ENCODE assay signal across 7 cellular contexts in the genomic region with DNA sequence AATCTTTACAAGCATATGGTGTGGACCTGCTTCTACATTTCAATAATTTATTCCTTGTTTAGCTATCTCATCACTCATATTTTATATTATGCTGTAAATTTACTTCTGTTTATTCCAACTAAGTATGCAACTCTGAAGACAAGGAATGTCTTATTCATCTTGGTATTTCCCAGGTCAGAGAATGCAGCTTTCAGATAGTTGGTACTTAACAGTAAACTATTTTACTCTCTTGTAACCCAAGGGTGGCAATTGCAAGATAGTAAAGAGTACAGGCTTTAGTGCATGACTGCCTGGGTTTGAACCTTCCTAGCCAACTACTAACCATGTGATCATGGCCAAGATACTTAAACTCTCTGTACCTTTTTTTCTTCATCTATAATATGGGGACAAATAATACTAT. TPM values are rescaled to one million over a fixed set of nuclear protein-coding genes. Genes with fewer than 3 reads are reported as not detected.
"Had no signal": no experiment of that assay in that cellular context is flagged by ENCODE, and none has a peak within 500 bp of the region (broad histone marks: within the 10 kb centered on the region; RNA-seq: fewer than 3 reads in every experiment).

No MANE protein-coding gene starts in this region.

- H3K27ac Mint-ChIP-seq: GM23338, H9 had no signal

- DNase-seq: H9, HCEC 1CT, IMR-90, KG1 had no signal

- H3K4me3 ChIP-seq: GM23338, K562 had no signal

- H3K9me3 Mint-ChIP-seq: GM23338, H9 had no signal

- H3K4me3 Mint-ChIP-seq: GM23338, H9 had no signal

RNA-seq across cellular contexts. Expression of gene NR1H4, which starts 56.3 kb away (rescaled TPM):
- total RNA-seq: GM23338, H1, H9, IMR-90, K562 had no signal
- polyA plus RNA-seq: GM23338, H1, IMR-90 had no signal
